Comparison of ENCODE assay signal across 1 cellular context in the genomic region with DNA sequence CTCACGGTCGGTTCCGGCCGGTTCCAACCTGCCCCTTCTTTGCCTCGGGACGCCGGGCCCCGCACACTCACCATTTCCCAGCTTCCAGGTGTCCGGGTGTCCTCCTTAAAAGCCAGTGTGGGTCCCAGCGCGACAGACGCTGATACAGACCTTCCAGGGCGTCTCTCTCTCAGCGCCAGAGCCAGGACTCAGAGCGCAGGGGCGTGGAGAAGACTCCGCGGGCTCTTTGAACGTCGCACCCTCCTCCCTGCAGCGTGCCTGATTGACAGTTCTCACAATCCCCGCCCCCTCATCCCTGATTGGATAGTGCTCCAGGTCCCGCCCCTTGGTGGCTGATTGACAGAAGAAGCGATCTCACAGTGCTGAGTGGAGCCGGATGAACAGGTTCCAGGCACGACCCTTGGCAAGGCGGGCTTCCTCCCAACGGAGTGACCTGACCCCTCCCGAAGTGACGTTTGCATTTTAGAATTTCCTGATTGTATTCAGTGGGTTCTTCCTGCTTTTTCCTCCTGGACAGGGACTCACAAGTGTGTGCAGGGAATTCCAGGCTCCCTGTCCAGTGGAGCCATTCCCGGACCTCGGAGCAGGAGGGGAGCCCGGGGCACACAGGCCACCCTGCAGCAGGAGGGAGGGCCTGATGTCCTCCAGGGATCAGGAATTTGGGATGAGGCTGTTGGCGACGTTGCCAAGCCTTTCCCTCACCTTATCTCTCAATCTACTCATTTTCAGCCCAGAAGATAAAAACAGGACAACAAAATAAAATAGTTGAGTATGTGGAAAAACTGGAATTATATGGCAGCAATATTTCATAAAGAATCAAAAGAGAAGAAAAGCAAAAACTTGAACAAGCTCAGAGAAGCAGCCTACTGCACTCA.
TF ChIP-seq lines count a peak whose summit lies in the region.

ZNF823 (minus strand) TSS at position 201 of the 875 bp plus-strand sequence; CDS start at position 74, 127 bp downstream.

TF ChIP-seq in HEK293, 187 proteins besides CTCF, POLR2A, EP300 and RAD21 (continued from another document):
- TF ChIP-seq REST (tag by site-specific recombination; IDR thresholded peaks at IDR 0.05) = peak; percentile 48; the same call in 1 of the 2 replicates
- TF ChIP-seq ZNF561 (tag by site-specific recombination; IDR thresholded peaks at IDR 0.05; ENCODE audit: borderline replicate concordance) = peak; percentile 17; the same call in 1 of the 2 replicates
- TF ChIP-seq ZNF585B (tag by site-specific recombination; IDR thresholded peaks at IDR 0.05) = no peak
- peak; percentile 48; the same call in 1 of the 2 replicates for TF ChIP-seq SCRT1 (tag by site-specific recombination; IDR thresholded peaks at IDR 0.05; ENCODE audit: borderline replicate concordance)
- peak; percentile 85 for TF ChIP-seq ZBTB6 (tag by site-specific recombination; IDR thresholded peaks at IDR 0.05)
- 0 out of 2 replicates have a peak, but pooled peaks have one; percentile 20 for TF ChIP-seq ZNF391 (tag by site-specific recombination; IDR thresholded peaks at IDR 0.05; ENCODE audit: borderline replicate concordance, low read depth)
- TF ChIP-seq SP2 (tag by site-specific recombination; IDR thresholded peaks at IDR 0.05) = peak; percentile 99
- TF ChIP-seq MZF1 (tag by site-specific recombination; IDR thresholded peaks at IDR 0.05; ENCODE audit: borderline replicate concordance) = 0 out of 2 replicates have a peak, but pooled peaks have one; percentile 36
- TF ChIP-seq ZNF777 (tag by site-specific recombination; IDR thresholded peaks at IDR 0.05; ENCODE audit: borderline replicate concordance) = no peak
- no peak for TF ChIP-seq ZNF513 (tag by site-specific recombination; IDR thresholded peaks at IDR 0.05)
- no peak for TF ChIP-seq ZNF350 (tag by site-specific recombination; IDR thresholded peaks at IDR 0.05)
- TF ChIP-seq ZNF202 (tag by site-specific recombination; IDR thresholded peaks at IDR 0.05; ENCODE audit: borderline replicate concordance) = no peak
- TF ChIP-seq ZNF639 (tag by site-specific recombination; IDR thresholded peaks at IDR 0.05) = 0 out of 2 replicates have a peak, but pooled peaks have one; percentile 31
- TF ChIP-seq SP7 (tag by site-specific recombination; IDR thresholded peaks at IDR 0.05) = peak; percentile 36
- peak; percentile 98 for TF ChIP-seq TCF7L2 (IDR thresholded peaks at IDR 0.05; ENCODE audit: borderline replicate concordance, low read depth, low read length)
- no peak for TF ChIP-seq SETDB1 (IDR thresholded peaks at IDR 0.05; ENCODE audit: insufficient read length, low read length)
- TF ChIP-seq ZNF629 (tag by site-specific recombination; IDR thresholded peaks at IDR 0.05) = peak; percentile 65
- TF ChIP-seq, protein P1, sequence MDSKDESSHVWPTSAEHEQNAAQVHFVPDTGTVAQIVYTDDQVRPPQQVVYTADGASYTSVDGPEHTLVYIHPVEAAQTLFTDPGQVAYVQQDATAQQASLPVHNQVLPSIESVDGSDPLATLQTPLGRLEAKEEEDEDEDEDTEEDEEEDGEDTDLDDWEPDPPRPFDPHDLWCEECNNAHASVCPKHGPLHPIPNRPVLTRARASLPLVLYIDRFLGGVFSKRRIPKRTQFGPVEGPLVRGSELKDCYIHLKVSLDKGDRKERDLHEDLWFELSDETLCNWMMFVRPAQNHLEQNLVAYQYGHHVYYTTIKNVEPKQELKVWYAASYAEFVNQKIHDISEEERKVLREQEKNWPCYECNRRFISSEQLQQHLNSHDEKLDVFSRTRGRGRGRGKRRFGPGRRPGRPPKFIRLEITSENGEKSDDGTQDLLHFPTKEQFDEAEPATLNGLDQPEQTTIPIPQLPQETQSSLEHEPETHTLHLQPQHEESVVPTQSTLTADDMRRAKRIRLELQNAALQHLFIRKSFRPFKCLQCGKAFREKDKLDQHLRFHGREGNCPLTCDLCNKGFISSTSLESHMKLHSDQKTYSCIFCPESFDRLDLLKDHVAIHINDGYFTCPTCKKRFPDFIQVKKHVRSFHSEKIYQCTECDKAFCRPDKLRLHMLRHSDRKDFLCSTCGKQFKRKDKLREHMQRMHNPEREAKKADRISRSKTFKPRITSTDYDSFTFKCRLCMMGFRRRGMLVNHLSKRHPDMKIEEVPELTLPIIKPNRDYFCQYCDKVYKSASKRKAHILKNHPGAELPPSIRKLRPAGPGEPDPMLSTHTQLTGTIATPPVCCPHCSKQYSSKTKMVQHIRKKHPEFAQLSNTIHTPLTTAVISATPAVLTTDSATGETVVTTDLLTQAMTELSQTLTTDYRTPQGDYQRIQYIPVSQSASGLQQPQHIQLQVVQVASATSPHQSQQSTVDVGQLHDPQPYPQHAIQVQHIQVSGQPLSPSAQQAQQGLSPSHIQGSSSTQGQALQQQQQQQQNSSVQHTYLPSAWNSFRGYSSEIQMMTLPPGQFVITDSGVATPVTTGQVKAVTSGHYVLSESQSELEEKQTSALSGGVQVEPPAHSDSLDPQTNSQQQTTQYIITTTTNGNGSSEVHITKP (tag by site-specific recombination; IDR thresholded peaks at IDR 0.05) = peak; percentile 85
- TF ChIP-seq, protein P2, sequence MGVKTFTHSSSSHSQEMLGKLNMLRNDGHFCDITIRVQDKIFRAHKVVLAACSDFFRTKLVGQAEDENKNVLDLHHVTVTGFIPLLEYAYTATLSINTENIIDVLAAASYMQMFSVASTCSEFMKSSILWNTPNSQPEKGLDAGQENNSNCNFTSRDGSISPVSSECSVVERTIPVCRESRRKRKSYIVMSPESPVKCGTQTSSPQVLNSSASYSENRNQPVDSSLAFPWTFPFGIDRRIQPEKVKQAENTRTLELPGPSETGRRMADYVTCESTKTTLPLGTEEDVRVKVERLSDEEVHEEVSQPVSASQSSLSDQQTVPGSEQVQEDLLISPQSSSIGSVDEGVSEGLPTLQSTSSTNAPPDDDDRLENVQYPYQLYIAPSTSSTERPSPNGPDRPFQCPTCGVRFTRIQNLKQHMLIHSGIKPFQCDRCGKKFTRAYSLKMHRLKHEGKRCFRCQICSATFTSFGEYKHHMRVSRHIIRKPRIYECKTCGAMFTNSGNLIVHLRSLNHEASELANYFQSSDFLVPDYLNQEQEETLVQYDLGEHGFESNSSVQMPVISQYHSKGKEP (tag by site-specific recombination; IDR thresholded peaks at IDR 0.05) = no peak
- TF ChIP-seq ZBTB1 (tag by site-specific recombination; IDR thresholded peaks at IDR 0.05) = no peak
- peak; percentile 66 for TF ChIP-seq ZBTB17 (tag by site-specific recombination; IDR thresholded peaks at IDR 0.05)
- TF ChIP-seq KLF1 (tag by site-specific recombination; IDR thresholded peaks at IDR 0.05) = peak; percentile 43
- TF ChIP-seq ZSCAN4 (tag by site-specific recombination; IDR thresholded peaks at IDR 0.05) = 0 out of 2 replicates have a peak, but pooled peaks have one; percentile 28
- no peak for TF ChIP-seq SALL2 (tag by site-specific recombination; IDR thresholded peaks at IDR 0.05; ENCODE audit: borderline replicate concordance)
- 0 out of 2 replicates have a peak, but pooled peaks have one; percentile 8 for TF ChIP-seq ZBTB8A (tag by site-specific recombination; IDR thresholded peaks at IDR 0.05)
- peak; percentile 75 for TF ChIP-seq ZBTB20 (tag by site-specific recombination; IDR thresholded peaks at IDR 0.05)
- no peak for TF ChIP-seq ZNF514 (tag by site-specific recombination; IDR thresholded peaks at IDR 0.05)
- TF ChIP-seq ZNF2 (tag by site-specific recombination; IDR thresholded peaks at IDR 0.05) = 0 out of 2 replicates have a peak, but pooled peaks have one; percentile 16
- no peak for TF ChIP-seq PRDM6 (tag by site-specific recombination; IDR thresholded peaks at IDR 0.05)
- TF ChIP-seq ZNF223 (tag by site-specific recombination; IDR thresholded peaks at IDR 0.05) = no peak
